Comparison of ENCODE assay signal across 13 cellular contexts in the genomic region with DNA sequence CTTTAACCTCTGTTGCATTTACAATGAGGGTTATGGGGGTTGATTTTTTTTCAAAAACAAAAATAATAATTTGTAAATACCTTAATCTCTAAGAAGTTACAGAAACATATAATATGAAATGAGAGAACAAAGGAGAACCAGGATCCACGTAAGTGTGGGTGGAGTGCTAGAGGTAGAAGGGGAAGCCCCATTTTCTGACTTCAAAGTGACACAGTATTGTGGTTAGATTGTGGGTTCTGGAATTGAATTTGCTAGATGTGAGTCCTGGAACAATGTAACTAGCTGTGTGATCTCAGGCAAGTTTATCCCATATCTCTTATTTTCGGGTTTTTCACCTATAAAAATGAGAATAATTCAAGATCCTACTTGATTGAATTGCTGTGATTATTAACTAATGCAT.
"Had no signal": no experiment of that assay in that cellular context is flagged by ENCODE, and none has a peak within 500 bp of the region (broad histone marks: within the 10 kb centered on the region; RNA-seq: fewer than 3 reads in every experiment).

No MANE protein-coding gene starts in this region.

- H3K27me3 ChIP-seq: body of pancreas, gastroesophageal sphincter, neural progenitor cell, pancreas, suprapubic skin had no signal

- H3K27ac ChIP-seq: body of pancreas, gastroesophageal sphincter, neural progenitor cell, pancreas, suprapubic skin had no signal

- DNase-seq: activated CD4-positive, alpha-beta T cell treated with anti-CD3 and anti-CD28 coated beads for 4 hours; activated naive CD4-positive, alpha-beta T cell treated with anti-CD3 and anti-CD28 coated beads, Interleukin-2, amount 50 U/mL, for 16 hours; body of pancreas; cortex of kidney; effector CD8-positive, alpha-beta T cell; hypothalamus; kidney glomerular epithelial cell; pancreas; stimulated activated CD4-positive, alpha-beta T cell treated with anti-CD3 and anti-CD28 coated beads, Interleukin-2, amount 100 ng/mL, for 48 hours; stimulated activated naive CD8-positive, alpha-beta T cell treated with anti-CD3 and anti-CD28 coated beads, Interleukin-15, Interleukin-2, amounts not matched to agents 100 U/mL and 50 U/mL, for 24 hours had no signal

- H3K4me1 ChIP-seq: body of pancreas, gastroesophageal sphincter, neural progenitor cell, pancreas, suprapubic skin had no signal

- ATAC-seq: body of pancreas; gastroesophageal sphincter; pancreas; stimulated activated naive CD8-positive, alpha-beta T cell treated with anti-CD3 and anti-CD28 coated beads, Interleukin-15, Interleukin-2, amounts not matched to agents 100 U/mL and 50 U/mL, for 24 hours had no signal

- H3K36me3 ChIP-seq: gastroesophageal sphincter, neural progenitor cell, pancreas, suprapubic skin had no signal

- H3K4me3 ChIP-seq: body of pancreas, gastroesophageal sphincter, neural progenitor cell, pancreas, suprapubic skin had no signal

- H3K9me3 ChIP-seq: body of pancreas, gastroesophageal sphincter, pancreas, suprapubic skin had no signal
